ENCODE assay signal across 2 cellular contexts in the genomic region with DNA sequence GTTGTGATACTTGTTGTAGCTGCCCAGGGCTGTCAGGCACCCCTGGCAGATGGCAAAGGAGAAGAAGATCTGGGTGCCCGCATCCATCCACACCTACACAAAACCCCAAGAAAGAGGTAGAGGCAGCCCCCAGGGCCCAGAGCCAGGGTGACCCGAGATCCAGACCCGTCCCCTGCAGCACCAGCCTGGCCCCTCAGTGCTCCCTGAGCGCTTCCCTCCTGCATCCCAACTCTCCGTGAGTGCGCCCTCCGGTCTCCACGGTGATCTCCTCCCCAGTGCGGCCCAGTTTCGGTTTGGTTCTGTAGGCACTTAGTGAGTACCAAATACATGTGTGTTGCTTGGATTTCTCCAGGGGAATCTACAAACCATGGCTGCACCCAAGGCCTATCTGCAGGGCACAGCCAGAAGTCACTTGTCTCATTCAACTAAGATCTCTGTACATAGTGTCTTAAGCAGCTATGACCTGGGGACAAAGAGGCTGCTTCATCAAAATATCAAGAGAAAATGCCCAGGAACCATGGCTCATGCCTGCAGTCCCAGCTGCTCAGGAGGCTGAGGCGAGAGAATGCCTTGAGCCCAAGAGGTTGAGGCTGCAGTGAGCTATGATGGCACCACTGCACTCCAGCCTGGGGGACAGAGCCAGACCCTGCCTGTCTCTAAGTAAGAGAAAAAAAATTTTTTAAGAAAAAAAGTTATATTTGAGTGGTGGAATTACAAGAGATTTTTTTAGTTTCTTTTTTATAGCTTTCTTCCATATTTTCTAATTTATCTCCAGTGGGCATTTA.
TF ChIP-seq lines count a peak whose summit lies in the region.

No MANE protein-coding gene starts in this region.

TF ChIP-seq in HepG2, 621 proteins besides CTCF, POLR2A, EP300 and RAD21 (continues in another document):
- TF ChIP-seq, protein P1, sequence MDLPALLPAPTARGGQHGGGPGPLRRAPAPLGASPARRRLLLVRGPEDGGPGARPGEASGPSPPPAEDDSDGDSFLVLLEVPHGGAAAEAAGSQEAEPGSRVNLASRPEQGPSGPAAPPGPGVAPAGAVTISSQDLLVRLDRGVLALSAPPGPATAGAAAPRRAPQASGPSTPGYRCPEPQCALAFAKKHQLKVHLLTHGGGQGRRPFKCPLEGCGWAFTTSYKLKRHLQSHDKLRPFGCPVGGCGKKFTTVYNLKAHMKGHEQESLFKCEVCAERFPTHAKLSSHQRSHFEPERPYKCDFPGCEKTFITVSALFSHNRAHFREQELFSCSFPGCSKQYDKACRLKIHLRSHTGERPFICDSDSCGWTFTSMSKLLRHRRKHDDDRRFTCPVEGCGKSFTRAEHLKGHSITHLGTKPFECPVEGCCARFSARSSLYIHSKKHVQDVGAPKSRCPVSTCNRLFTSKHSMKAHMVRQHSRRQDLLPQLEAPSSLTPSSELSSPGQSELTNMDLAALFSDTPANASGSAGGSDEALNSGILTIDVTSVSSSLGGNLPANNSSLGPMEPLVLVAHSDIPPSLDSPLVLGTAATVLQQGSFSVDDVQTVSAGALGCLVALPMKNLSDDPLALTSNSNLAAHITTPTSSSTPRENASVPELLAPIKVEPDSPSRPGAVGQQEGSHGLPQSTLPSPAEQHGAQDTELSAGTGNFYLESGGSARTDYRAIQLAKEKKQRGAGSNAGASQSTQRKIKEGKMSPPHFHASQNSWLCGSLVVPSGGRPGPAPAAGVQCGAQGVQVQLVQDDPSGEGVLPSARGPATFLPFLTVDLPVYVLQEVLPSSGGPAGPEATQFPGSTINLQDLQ (CRISPR knock-in tag; IDR thresholded peaks at IDR 0.05): no peak
- TF ChIP-seq NFE2L1 (CRISPR knock-in tag; IDR thresholded peaks at IDR 0.05; ENCODE audit: borderline replicate concordance) (no peak), RXRA (CRISPR knock-in tag; IDR thresholded peaks at IDR 0.05) (no peak), PAX8 (CRISPR knock-in tag; IDR thresholded peaks at IDR 0.05; ENCODE audit: borderline replicate concordance) (no peak), MZF1 (CRISPR knock-in tag; IDR thresholded peaks at IDR 0.05; ENCODE audit: borderline replicate concordance) (no peak), ZBTB21 (CRISPR knock-in tag; IDR thresholded peaks at IDR 0.05) (no peak), JDP2 (CRISPR knock-in tag; IDR thresholded peaks at IDR 0.05; ENCODE audit: borderline replicate concordance) (no peak)
- TF ChIP-seq, protein P2, sequence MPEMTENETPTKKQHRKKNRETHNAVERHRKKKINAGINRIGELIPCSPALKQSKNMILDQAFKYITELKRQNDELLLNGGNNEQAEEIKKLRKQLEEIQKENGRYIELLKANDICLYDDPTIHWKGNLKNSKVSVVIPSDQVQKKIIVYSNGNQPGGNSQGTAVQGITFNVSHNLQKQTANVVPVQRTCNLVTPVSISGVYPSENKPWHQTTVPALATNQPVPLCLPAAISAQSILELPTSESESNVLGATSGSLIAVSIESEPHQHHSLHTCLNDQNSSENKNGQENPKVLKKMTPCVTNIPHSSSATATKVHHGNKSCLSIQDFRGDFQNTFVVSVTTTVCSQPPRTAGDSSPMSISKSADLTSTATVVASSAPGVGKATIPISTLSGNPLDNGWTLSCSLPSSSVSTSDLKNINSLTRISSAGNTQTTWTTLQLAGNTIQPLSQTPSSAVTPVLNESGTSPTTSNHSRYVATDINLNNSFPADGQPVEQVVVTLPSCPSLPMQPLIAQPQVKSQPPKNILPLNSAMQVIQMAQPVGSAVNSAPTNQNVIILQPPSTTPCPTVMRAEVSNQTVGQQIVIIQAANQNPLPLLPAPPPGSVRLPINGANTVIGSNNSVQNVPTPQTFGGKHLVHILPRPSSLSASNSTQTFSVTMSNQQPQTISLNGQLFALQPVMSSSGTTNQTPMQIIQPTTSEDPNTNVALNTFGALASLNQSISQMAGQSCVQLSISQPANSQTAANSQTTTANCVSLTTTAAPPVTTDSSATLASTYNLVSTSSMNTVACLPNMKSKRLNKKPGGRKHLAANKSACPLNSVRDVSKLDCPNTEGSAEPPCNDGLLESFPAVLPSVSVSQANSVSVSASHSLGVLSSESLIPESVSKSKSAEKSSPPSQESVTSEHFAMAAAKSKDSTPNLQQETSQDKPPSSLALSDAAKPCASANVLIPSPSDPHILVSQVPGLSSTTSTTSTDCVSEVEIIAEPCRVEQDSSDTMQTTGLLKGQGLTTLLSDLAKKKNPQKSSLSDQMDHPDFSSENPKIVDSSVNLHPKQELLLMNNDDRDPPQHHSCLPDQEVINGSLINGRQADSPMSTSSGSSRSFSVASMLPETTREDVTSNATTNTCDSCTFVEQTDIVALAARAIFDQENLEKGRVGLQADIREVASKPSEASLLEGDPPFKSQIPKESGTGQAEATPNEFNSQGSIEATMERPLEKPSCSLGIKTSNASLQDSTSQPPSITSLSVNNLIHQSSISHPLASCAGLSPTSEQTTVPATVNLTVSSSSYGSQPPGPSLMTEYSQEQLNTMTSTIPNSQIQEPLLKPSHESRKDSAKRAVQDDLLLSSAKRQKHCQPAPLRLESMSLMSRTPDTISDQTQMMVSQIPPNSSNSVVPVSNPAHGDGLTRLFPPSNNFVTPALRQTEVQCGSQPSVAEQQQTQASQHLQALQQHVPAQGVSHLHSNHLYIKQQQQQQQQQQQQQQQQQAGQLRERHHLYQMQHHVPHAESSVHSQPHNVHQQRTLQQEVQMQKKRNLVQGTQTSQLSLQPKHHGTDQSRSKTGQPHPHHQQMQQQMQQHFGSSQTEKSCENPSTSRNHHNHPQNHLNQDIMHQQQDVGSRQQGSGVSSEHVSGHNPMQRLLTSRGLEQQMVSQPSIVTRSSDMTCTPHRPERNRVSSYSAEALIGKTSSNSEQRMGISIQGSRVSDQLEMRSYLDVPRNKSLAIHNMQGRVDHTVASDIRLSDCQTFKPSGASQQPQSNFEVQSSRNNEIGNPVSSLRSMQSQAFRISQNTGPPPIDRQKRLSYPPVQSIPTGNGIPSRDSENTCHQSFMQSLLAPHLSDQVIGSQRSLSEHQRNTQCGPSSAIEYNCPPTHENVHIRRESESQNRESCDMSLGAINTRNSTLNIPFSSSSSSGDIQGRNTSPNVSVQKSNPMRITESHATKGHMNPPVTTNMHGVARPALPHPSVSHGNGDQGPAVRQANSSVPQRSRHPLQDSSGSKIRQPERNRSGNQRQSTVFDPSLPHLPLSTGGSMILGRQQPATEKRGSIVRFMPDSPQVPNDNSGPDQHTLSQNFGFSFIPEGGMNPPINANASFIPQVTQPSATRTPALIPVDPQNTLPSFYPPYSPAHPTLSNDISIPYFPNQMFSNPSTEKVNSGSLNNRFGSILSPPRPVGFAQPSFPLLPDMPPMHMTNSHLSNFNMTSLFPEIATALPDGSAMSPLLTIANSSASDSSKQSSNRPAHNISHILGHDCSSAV (CRISPR knock-in tag; IDR thresholded peaks at IDR 0.05; ENCODE audit: borderline replicate concordance): no peak
- TF ChIP-seq, protein P3, sequence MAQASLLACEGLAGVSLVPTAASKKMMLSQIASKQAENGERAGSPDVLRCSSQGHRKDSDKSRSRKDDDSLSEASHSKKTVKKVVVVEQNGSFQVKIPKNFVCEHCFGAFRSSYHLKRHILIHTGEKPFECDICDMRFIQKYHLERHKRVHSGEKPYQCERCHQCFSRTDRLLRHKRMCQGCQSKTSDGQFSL (CRISPR knock-in tag; IDR thresholded peaks at IDR 0.05): no peak
- TF ChIP-seq, protein P4, sequence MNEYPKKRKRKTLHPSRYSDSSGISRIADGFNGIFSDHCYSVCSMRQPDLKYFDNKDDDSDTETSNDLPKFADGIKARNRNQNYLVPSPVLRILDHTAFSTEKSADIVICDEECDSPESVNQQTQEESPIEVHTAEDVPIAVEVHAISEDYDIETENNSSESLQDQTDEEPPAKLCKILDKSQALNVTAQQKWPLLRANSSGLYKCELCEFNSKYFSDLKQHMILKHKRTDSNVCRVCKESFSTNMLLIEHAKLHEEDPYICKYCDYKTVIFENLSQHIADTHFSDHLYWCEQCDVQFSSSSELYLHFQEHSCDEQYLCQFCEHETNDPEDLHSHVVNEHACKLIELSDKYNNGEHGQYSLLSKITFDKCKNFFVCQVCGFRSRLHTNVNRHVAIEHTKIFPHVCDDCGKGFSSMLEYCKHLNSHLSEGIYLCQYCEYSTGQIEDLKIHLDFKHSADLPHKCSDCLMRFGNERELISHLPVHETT (CRISPR knock-in tag; conservative IDR thresholded peaks at IDR 0.05): no peak

TF ChIP-seq in H1, 55 proteins besides CTCF, POLR2A, EP300 and RAD21:
- TF ChIP-seq, protein P5, sequence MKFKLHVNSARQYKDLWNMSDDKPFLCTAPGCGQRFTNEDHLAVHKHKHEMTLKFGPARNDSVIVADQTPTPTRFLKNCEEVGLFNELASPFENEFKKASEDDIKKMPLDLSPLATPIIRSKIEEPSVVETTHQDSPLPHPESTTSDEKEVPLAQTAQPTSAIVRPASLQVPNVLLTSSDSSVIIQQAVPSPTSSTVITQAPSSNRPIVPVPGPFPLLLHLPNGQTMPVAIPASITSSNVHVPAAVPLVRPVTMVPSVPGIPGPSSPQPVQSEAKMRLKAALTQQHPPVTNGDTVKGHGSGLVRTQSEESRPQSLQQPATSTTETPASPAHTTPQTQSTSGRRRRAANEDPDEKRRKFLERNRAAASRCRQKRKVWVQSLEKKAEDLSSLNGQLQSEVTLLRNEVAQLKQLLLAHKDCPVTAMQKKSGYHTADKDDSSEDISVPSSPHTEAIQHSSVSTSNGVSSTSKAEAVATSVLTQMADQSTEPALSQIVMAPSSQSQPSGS (IDR thresholded peaks at IDR 0.05; ENCODE audit: low read length): no peak
- TF ChIP-seq BRCA1 (IDR thresholded peaks at IDR 0.05; ENCODE audit: low read depth, low read length): no peak
- no peak for TF ChIP-seq NANOG (IDR thresholded peaks at IDR 0.05; ENCODE audit: insufficient read depth, low read depth, low read length, poor library complexity, severe bottlenecking)
- no peak for TF ChIP-seq GTF2F1 (IDR thresholded peaks at IDR 0.05; ENCODE audit: borderline replicate concordance, low read depth, low read length)
- no peak for TF ChIP-seq SRF (IDR thresholded peaks at IDR 0.05; ENCODE audit: low read depth, low read length)
- TF ChIP-seq TAF7 (optimal IDR thresholded peaks at IDR 0.05; ENCODE audit: borderline replicate concordance, low read depth, low read length): no peak
- TF ChIP-seq CBX5 (IDR thresholded peaks at IDR 0.05; ENCODE audit: low read depth, low read length): no peak
- no peak for TF ChIP-seq EZH2 (IDR thresholded peaks at IDR 0.05; ENCODE audit: low read depth, low read length, severe bottlenecking)
- TF ChIP-seq FOSL1 (IDR thresholded peaks at IDR 0.05; ENCODE audit: insufficient read depth, low read depth, low read length): no peak
- no peak for TF ChIP-seq JUND (IDR thresholded peaks at IDR 0.05; ENCODE audit: low read length)
- no peak for TF ChIP-seq HDAC6 (IDR thresholded peaks at IDR 0.05; ENCODE audit: low read depth, low read length)
- TF ChIP-seq TCF12 (IDR thresholded peaks at IDR 0.05; ENCODE audit: low read depth, low read length): no peak
- TF ChIP-seq MAFK (IDR thresholded peaks at IDR 0.05; ENCODE audit: low read depth, low read length): no peak
- TF ChIP-seq PHF8 (conservative IDR thresholded peaks at IDR 0.05; ENCODE audit: low read depth, low read length): no peak
